Comparison of ENCODE assay signal across 26 cellular contexts in the genomic region with DNA sequence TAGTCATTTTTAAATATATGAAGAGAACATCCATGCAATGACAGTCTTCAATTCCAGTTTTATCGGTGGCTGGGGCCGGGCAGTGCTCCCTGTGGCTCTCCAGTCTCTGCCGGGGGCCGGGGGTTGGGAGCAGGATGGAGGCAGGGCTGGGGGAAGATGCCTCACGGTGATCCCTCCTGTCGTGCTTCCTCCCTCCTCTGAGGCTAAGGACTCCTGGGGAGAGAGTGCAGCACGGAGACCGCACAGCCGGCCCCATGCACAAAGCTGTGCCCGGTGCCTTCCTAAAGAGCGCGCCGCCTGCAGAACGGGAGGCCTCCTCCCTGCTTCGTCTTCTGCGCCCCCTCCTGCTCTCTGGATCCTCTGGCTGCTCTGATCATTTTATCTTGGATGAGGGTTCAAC. TPM values are rescaled to one million over a fixed set of nuclear protein-coding genes. Genes with fewer than 3 reads are reported as not detected.
DNase-seq lines count a peak whose midpoint lies in the region; ATAC-seq and TF ChIP-seq lines count a peak whose summit lies in the region.
"Had no signal": no experiment of that assay in that cellular context is flagged by ENCODE, and none has a peak within 500 bp of the region (broad histone marks: within the 10 kb centered on the region; RNA-seq: fewer than 3 reads in every experiment).

No MANE protein-coding gene starts in this region.

- H3K36me3 Mint-ChIP-seq in endodermal cell (ENCODE audit: low read depth) (peaks cover 1% of the 10 kb centered on the region), mesothelial cell of epicardium (no peaks in the 10 kb centered on the region)
- H3K36me3 Mint-ChIP-seq: activated CD8-positive, alpha-beta memory T cell treated with anti-CD3 and anti-CD28 coated beads, Interleukin-2, amount 10 ng/mL, durations not matched to agents 7 days and 5 days; natural killer cell had no signal

- H3K4me3 Mint-ChIP-seq in endodermal cell (peak overlapping the region; percentile 34), mesothelial cell of epicardium (peak overlapping the region; percentile 24)
- H3K4me3 Mint-ChIP-seq: activated CD8-positive, alpha-beta memory T cell treated with anti-CD3 and anti-CD28 coated beads, Interleukin-2, amount 10 ng/mL, durations not matched to agents 7 days and 5 days; natural killer cell had no signal

- H3K4ac ChIP-seq in IMR-90 (ENCODE audit: low read depth, low read length): no peak overlapping the region

- POLR2A ChIA-PET in IMR-90 (lab: Charles Lee; ENCODE audit: unreplicated experiment): no interaction called here

- H3K9ac ChIP-seq in IMR-90 (ENCODE audit: low read depth, low read length) (no peak overlapping the region), endodermal cell (ENCODE audit: extremely low read depth, low read length, poor library complexity, severe bottlenecking) (no peak overlapping the region)
- H3K9ac ChIP-seq: KMS-11 had no signal

- intact Hi-C loops in IMR-90 (cut with micrococcal nuclease): no loop called here

- H3K23ac ChIP-seq in IMR-90 (ENCODE audit: low read depth, low read length): no peak overlapping the region

- no peak overlapping the region for H2BK5ac ChIP-seq in IMR-90 (ENCODE audit: low read depth, low read length, poor library complexity, severe bottlenecking)

- H3K27me3 Mint-ChIP-seq in endodermal cell (ENCODE audit: insufficient read depth) (no peaks in the 10 kb centered on the region), mesothelial cell of epicardium (ENCODE audit: low read depth) (peaks cover 25% of the 10 kb centered on the region)

- H3K27ac Mint-ChIP-seq in endodermal cell (no peak overlapping the region), mesothelial cell of epicardium (no peak overlapping the region)
- H3K27ac Mint-ChIP-seq: activated CD8-positive, alpha-beta memory T cell treated with anti-CD3 and anti-CD28 coated beads, Interleukin-2, amount 10 ng/mL, durations not matched to agents 7 days and 5 days; activated T-helper 2 cell treated with anti-CD3 and anti-CD28 coated beads, Interferon-gamma antibody, Interleukin-2, Interleukin-4, amounts not matched to agents 10 μg/mL and 5 μg/mL and 100 μg/mL, durations not matched to agents 14 hours and 24 hours and 36 hours; natural killer cell had no signal

- DNase-seq in ELR (ENCODE audit: low read depth): peak; percentile 12
- no peak for DNase-seq in IMR-90
- DNase-seq in endodermal cell: peak; percentile 71
- no peak for DNase-seq in mesothelial cell of epicardium (ENCODE audit: low spot score in 2 of 2, unreplicated experiment in 2 of 2)
- DNase-seq in SJCRH30: no peak
- DNase-seq in GM10266 (ENCODE audit: extremely low spot score): no peak
- no peak for DNase-seq in NCI-H1930 (lab: John Stamatoyannopoulos, UW)
- DNase-seq: activated CD4-positive, alpha-beta T cell treated with anti-CD3 and anti-CD28 coated beads for 4 hours; activated CD8-positive, alpha-beta memory T cell treated with anti-CD3 and anti-CD28 coated beads, Interleukin-2, amount 10 ng/mL, durations not matched to agents 7 days and 5 days; dermis blood vessel endothelial cell; DMS 273 treated with DMSO at 0.1 percent for 48 hours; foreskin keratinocyte; natural killer cell; NCI-H2081 treated with DMSO at 0.1 percent for 48 hours; PC-9; SIG-M5; stimulated activated CD4-positive, alpha-beta T cell treated with anti-CD3 and anti-CD28 coated beads, Interleukin-2, amount 100 ng/mL, for 24 hours; stimulated activated naive CD4-positive, alpha-beta T cell treated with Interleukin-2 at 50 U/mL for 16 hours; T-helper 1 cell; tibial artery had no signal

- TF ChIP-seq POLR2A in IMR-90 (IDR thresholded peaks at IDR 0.05; ENCODE audit: low read depth, low read length): no peak

- H3K4me1 Mint-ChIP-seq in endodermal cell (peaks cover 14% of the 10 kb centered on the region), mesothelial cell of epicardium (peaks cover 11% of the 10 kb centered on the region)
- H3K4me1 Mint-ChIP-seq: activated CD8-positive, alpha-beta memory T cell treated with anti-CD3 and anti-CD28 coated beads, Interleukin-2, amount 10 ng/mL, durations not matched to agents 7 days and 5 days; natural killer cell had no signal

- H3K56ac ChIP-seq in IMR-90 (ENCODE audit: extremely low read depth, insufficient read depth, low read length): no peak overlapping the region

- H4K8ac ChIP-seq in IMR-90 (ENCODE audit: low read depth in 2 of 2, low read length in 2 of 2): no peak overlapping the region

- in situ Hi-C loops in IMR-90 (cut with MboI; ENCODE audit: low sequenced_read_pairs): no loop called here

- H3K14ac ChIP-seq in IMR-90 (replicated peaks; ENCODE audit: low read depth, low read length): no peak overlapping the region

- no TSS peak for BruUV-seq in IMR-90 (replicated peaks; lab: Mats Ljungman, UMichigan)

- H3K27ac ChIP-seq in IMR-90 (ENCODE audit: insufficient read depth, low read length) (no peak overlapping the region), endodermal cell (ENCODE audit: low read depth, low read length) (no peak overlapping the region), SJCRH30 (no peak overlapping the region)
- H3K27ac ChIP-seq: epithelial cell of prostate, foreskin keratinocyte, KMS-11, PC-9, tibial artery had no signal

- H3K9me3 ChIP-seq in IMR-90 (ENCODE audit: control insufficient read depth, insufficient read depth, low read length) (no peaks in the 10 kb centered on the region; the same call in 1 of the 2 replicates), endodermal cell (ENCODE audit: control insufficient read depth, low read length) (no peaks in the 10 kb centered on the region), SJCRH30 (replicated peaks) (no peaks in the 10 kb centered on the region; the same call in 1 of the 2 replicates)
- H3K9me3 ChIP-seq: tibial artery had no signal

- dilution Hi-C loops in IMR-90 (cut with HindIII; ENCODE audit: low sequenced_read_pairs, unreplicated experiment): no loop called here

- H3K4me3 ChIP-seq in IMR-90 (ENCODE audit: insufficient read depth, low read depth, low read length): no peak overlapping the region
- H3K4me3 ChIP-seq in endodermal cell (ENCODE audit: low read length): no peak overlapping the region
- H3K4me3 ChIP-seq in SJCRH30: no peak overlapping the region
- H3K4me3 ChIP-seq: GM12878, PC-9, tibial artery had no signal

- no peak overlapping the region for H2BK120ac ChIP-seq in IMR-90 (ENCODE audit: low read depth, low read length)

- H3K27me3 ChIP-seq in IMR-90 (ENCODE audit: control insufficient read depth, insufficient read depth, low read length) (peaks cover 43% of the 10 kb centered on the region), endodermal cell (ENCODE audit: control insufficient read depth, insufficient read depth, low read length, poor library complexity, severe bottlenecking) (no peaks in the 10 kb centered on the region), SJCRH30 (no peaks in the 10 kb centered on the region; the same call in 1 of the 2 replicates)

- no CpG with 5 or more reads among the region's 16 CpGs for WGBS in IMR-90 (ENCODE audit: extremely low coverage in 2 of 2, insufficient read length in 1 of 2), 2 experiments
- 29 to 44% methylated on average over 13 to 16 of the region's 16 CpGs for WGBS in endodermal cell (ENCODE audit: insufficient coverage in 1 of 2, insufficient read length in 1 of 2), 2 experiments

- no peak overlapping the region for H4K91ac ChIP-seq in IMR-90 (ENCODE audit: insufficient read depth, low read depth, low read length)

- H2AK9ac ChIP-seq in IMR-90 (replicated peaks; ENCODE audit: low read depth, low read length, poor library complexity): no peak overlapping the region

- no peaks in the 10 kb centered on the region for H3K9me1 ChIP-seq in IMR-90 (ENCODE audit: insufficient read depth, low read length)

- H4K20me1 ChIP-seq in IMR-90 (ENCODE audit: insufficient read depth, low read length): no peaks in the 10 kb centered on the region

- H3K9me3 Mint-ChIP-seq in endodermal cell: peaks cover 3% of the 10 kb centered on the region
- H3K9me3 Mint-ChIP-seq in mesothelial cell of epicardium: peaks cover 8% of the 10 kb centered on the region
- H3K9me3 Mint-ChIP-seq: activated T-helper 2 cell treated with anti-CD3 and anti-CD28 coated beads, Interferon-gamma antibody, Interleukin-2, Interleukin-4, amounts not matched to agents 10 μg/mL and 5 μg/mL and 100 μg/mL, durations not matched to agents 14 hours and 24 hours and 36 hours; natural killer cell had no signal

- H2BK20ac ChIP-seq in IMR-90 (ENCODE audit: low read depth, low read length): no peak overlapping the region

- H4K5ac ChIP-seq in IMR-90 (ENCODE audit: low read depth, low read length): no peak overlapping the region

- no peak overlapping the region for H2BK15ac ChIP-seq in IMR-90 (ENCODE audit: low read depth, low read length)

- TF ChIP-seq RAD21 in IMR-90 (IDR thresholded peaks at IDR 0.05; ENCODE audit: low read length): no peak

- TF ChIP-seq CTCF in IMR-90 (conservative IDR thresholded peaks at IDR 0.05; ENCODE audit: low read depth, low read length) (no peak), endodermal cell (conservative IDR thresholded peaks at IDR 0.05) (peak; percentile 30), mesothelial cell of epicardium (IDR thresholded peaks at IDR 0.05; ENCODE audit: unreplicated experiment) (no peak), GM10266 (IDR thresholded peaks at IDR 0.05; ENCODE audit: control insufficient read depth, insufficient read depth, low read depth, missing control alignments) (no peak)

- CTCF ChIA-PET in IMR-90 (lab: Yijun Ruan, JAX): interaction anchor here (0.6 kb wide), 1 partner anchor 43 kb away, joined by 5 read pairs; no protein-coding TSS in a partner anchor

- H3K4me1 ChIP-seq in IMR-90 (ENCODE audit: control insufficient read depth, insufficient read depth, low read length) (no peaks in the 10 kb centered on the region), endodermal cell (ENCODE audit: control insufficient read depth, insufficient read depth, low read length) (no peaks in the 10 kb centered on the region), SJCRH30 (no peaks in the 10 kb centered on the region)
- H3K4me1 ChIP-seq: foreskin keratinocyte, tibial artery had no signal

- H2AK5ac ChIP-seq in IMR-90 (ENCODE audit: low read depth, low read length): no peak overlapping the region

- H3K36me3 ChIP-seq in IMR-90 (ENCODE audit: control insufficient read depth, insufficient read depth, low read length) (no peaks in the 10 kb centered on the region), endodermal cell (ENCODE audit: control insufficient read depth, insufficient read depth, low read length) (no peaks in the 10 kb centered on the region), SJCRH30 (no peaks in the 10 kb centered on the region)
- H3K36me3 ChIP-seq: tibial artery had no signal

- ATAC-seq in IMR-90 (ENCODE audit: low read depth) (no peak), HG03469 (IDR thresholded peaks at IDR 0.05; ENCODE audit: unreplicated experiment) (no peak)
- ATAC-seq: activated CD8-positive, alpha-beta memory T cell treated with anti-CD3 and anti-CD28 coated beads, Interleukin-2, amount 10 ng/mL, durations not matched to agents 7 days and 5 days; foreskin keratinocyte; GM12878; natural killer cell had no signal

- no peaks in the 10 kb centered on the region for H3K79me1 ChIP-seq in IMR-90 (ENCODE audit: low read depth in 1 of 2, low read length in 2 of 2)

- H3K18ac ChIP-seq in IMR-90 (ENCODE audit: low read depth, low read length): no peak overlapping the region

- H3K4me2 ChIP-seq in IMR-90 (ENCODE audit: low read depth, low read length): peak overlapping the region; percentile 38; the same call in 1 of the 2 replicates
- H3K4me2 ChIP-seq: KMS-11, PC-9 had no signal

- H2AFZ ChIP-seq in IMR-90 (replicated peaks; ENCODE audit: low read length, poor library complexity): peak overlapping the region; percentile 18
- H2AFZ ChIP-seq: PC-9 had no signal

RNA-seq across cellular contexts. Expression of a gene that starts 20.5 kb away (rescaled TPM):
- total RNA-seq in IMR-90 (2012; rRNA removed) (0.28 TPM in 1 of 2 replicates, not detected in the other), endodermal cell (100 to 1,000 TPM in 1 of 2 donors, 10 to 100 TPM in 1; 98.9 to 166 TPM), mesothelial cell of epicardium (0.38 to 0.66 TPM (median 0.38 TPM) in 3 replicates)
- 2.0 and 2.5 TPM in 2 replicates for polyA plus RNA-seq in IMR-90 (2012; rRNA removed)
- 1.7 and 3.2 TPM in 2 replicates for polyA plus RNA-seq in IMR-90 (2012; cell fraction: cytosol; rRNA removed)
- 0.65 and 1.2 TPM in 2 replicates for polyA plus RNA-seq in IMR-90 (2012; cell fraction: nucleus; rRNA removed; ENCODE audit: low replicate concordance)
- 67.5 TPM for polyA plus RNA-seq in endodermal cell (2013, experiment 1 of 2)
- 57.8 TPM for polyA plus RNA-seq in endodermal cell (2013, experiment 2 of 2)
- not detected in 2 replicates for total RNA-seq in SJCRH30 (2014; rRNA removed; shearing (Covaris generic))
- total RNA-seq: activated CD8-positive, alpha-beta memory T cell treated with anti-CD3 and anti-CD28 coated beads, Interleukin-2, amount 10 ng/mL, durations not matched to agents 7 days and 5 days; GM12878; natural killer cell had no signal

RNA-seq across cellular contexts. Expression of a gene that starts 46.4 kb away (rescaled TPM):
- total RNA-seq in IMR-90 (2012; rRNA removed) (0.56 and 0.90 TPM in 2 replicates), endodermal cell (10 to 100 TPM; 53.7 to 68.8 TPM), mesothelial cell of epicardium (15.9 to 19.2 TPM (median 16.0 TPM) in 3 replicates)
- 2.2 and 3.0 TPM in 2 replicates for polyA plus RNA-seq in IMR-90 (2012; rRNA removed)
- 3.0 and 4.0 TPM in 2 replicates for polyA plus RNA-seq in IMR-90 (2012; cell fraction: cytosol; rRNA removed)
- 3.6 and 4.4 TPM in 2 replicates for polyA plus RNA-seq in IMR-90 (2012; cell fraction: nucleus; rRNA removed; ENCODE audit: low replicate concordance)
- 15.3 TPM for polyA plus RNA-seq in endodermal cell (2013, experiment 1 of 2)
- 17.6 TPM for polyA plus RNA-seq in endodermal cell (2013, experiment 2 of 2)
- not detected in 2 replicates for total RNA-seq in SJCRH30 (2014; rRNA removed; shearing (Covaris generic))
- total RNA-seq: skeletal muscle tissue had no signal

Comparison
In these comparisons a context has a peak if more than half of its experiments do, and no peak if none do; other contexts are left out.
1. DNase-seq: peak in ELR (single experiment) and endodermal cell (single experiment); none in IMR-90 (single experiment), mesothelial cell of epicardium (0 of 2), SJCRH30 (0 of 2), GM10266 (single experiment) and NCI-H1930 (0 of 2).
2. RNA of a gene that starts 20.5 kb away (total RNA-seq): 98.9 to 166 TPM in endodermal cell; 0.38 to 0.66 TPM in mesothelial cell of epicardium, 0.28 TPM in IMR-90 and not detected in SJCRH30; every median in the first group is over 10 times any median in the second.